ENCODE assay signal across 23 cellular contexts in the genomic region with DNA sequence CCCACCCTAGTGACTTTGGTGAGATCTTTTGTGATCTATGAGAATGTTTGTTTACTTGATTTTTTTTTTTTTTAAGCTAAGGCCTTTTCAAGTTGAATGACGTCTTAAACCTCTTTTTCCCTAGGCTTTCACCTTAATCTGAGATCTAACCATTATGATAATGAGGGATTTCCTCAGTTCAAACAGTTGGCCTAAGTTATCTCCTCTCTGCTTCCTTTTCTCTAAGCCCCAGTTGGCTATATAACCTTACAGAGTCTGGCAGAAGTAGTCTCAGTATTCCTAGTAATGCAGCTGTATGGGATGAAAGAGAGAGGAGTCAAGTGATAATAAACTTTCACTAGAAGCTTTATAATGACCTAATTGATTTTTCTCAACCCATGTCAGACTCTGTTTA.
DNase-seq lines count a peak whose midpoint lies in the region; ATAC-seq, FAIRE-seq and TF ChIP-seq lines count a peak whose summit lies in the region.
"Had no signal": no experiment of that assay in that cellular context is flagged by ENCODE, and none has a peak within 500 bp of the region (broad histone marks: within the 10 kb centered on the region; RNA-seq: fewer than 3 reads in every experiment).

No MANE protein-coding gene starts in this region.

- no peak overlapping the region for H2AFZ ChIP-seq in Loucy (ENCODE audit: low read length)

- H4K20me1 ChIP-seq in Loucy (ENCODE audit: insufficient read depth, low read length, poor library complexity, severe bottlenecking), result no peaks in the 10 kb centered on the region

- no peaks in the 10 kb centered on the region for H3K27me3 Mint-ChIP-seq in activated naive CD8-positive, alpha-beta T cell treated with anti-CD3 and anti-CD28 coated beads, Interleukin-2, amount 10 ng/mL, durations not matched to agents 7 days and 5 days
- H3K27me3 Mint-ChIP-seq in natural killer cell treated with Interleukin-12 subunit alpha and Interleukin-12 subunit beta and Interleukin-15 and Interleukin-18, amount 100 ng/mL, for 72 hours, result no peaks in the 10 kb centered on the region

- peaks cover 16% of the 10 kb centered on the region for H3K36me3 Mint-ChIP-seq in activated naive CD8-positive, alpha-beta T cell treated with anti-CD3 and anti-CD28 coated beads, Interleukin-2, amount 10 ng/mL, durations not matched to agents 7 days and 5 days
- peaks cover 9% of the 10 kb centered on the region for H3K36me3 Mint-ChIP-seq in natural killer cell treated with Interleukin-12 subunit alpha and Interleukin-12 subunit beta and Interleukin-15 and Interleukin-18, amount 100 ng/mL, for 72 hours

- H3K9ac ChIP-seq in Loucy (ENCODE audit: low read depth, low read length, poor library complexity, severe bottlenecking), result no peak overlapping the region

- no peaks in the 10 kb centered on the region for H3K9me3 Mint-ChIP-seq in activated naive CD8-positive, alpha-beta T cell treated with anti-CD3 and anti-CD28 coated beads, Interleukin-2, amount 10 ng/mL, durations not matched to agents 7 days and 5 days
- no peaks in the 10 kb centered on the region for H3K9me3 Mint-ChIP-seq in natural killer cell treated with Interleukin-12 subunit alpha and Interleukin-12 subunit beta and Interleukin-15 and Interleukin-18, amount 100 ng/mL, for 72 hours
- H3K9me3 Mint-ChIP-seq: activated T-cell treated with anti-CD3 and anti-CD28 coated beads, Interleukin-2, amount 50 U/mL, for 4 hours had no signal

- H3K4me3 Mint-ChIP-seq in activated naive CD8-positive, alpha-beta T cell treated with anti-CD3 and anti-CD28 coated beads, Interleukin-2, amount 10 ng/mL, durations not matched to agents 7 days and 5 days, result peak overlapping the region; percentile 15
- H3K4me3 Mint-ChIP-seq in natural killer cell treated with Interleukin-12 subunit alpha and Interleukin-12 subunit beta and Interleukin-15 and Interleukin-18, amount 100 ng/mL, for 72 hours, result peak overlapping the region; percentile 19
- H3K4me3 Mint-ChIP-seq: activated T-cell treated with anti-CD3 and anti-CD28 coated beads, Interleukin-2, amount 50 U/mL, for 4 hours had no signal

- H3K27me3 ChIP-seq in Loucy (ENCODE audit: insufficient read depth, low read length, poor library complexity, severe bottlenecking), result no peaks in the 10 kb centered on the region
- H3K27me3 ChIP-seq: SJCRH30, vagina had no signal

- POLR2A ChIA-PET in activated naive CD8-positive, alpha-beta T cell treated with anti-CD3 and anti-CD28 coated beads, Interleukin-2, amount 10 ng/mL, durations not matched to agents 7 days and 5 days (lab: Charles Lee), result no interaction called here
- POLR2A ChIA-PET in HEK293T (lab: Yijun Ruan, JAX), result no interaction called here

- no peaks in the 10 kb centered on the region for H3F3A ChIP-seq in Loucy (ENCODE audit: low read depth)

- H3K9me3 ChIP-seq in Loucy (ENCODE audit: insufficient read depth, low read depth, low read length), result no peaks in the 10 kb centered on the region
- H3K9me3 ChIP-seq: SJCRH30, vagina had no signal

- no peak for DNase-seq in D721Med (ENCODE audit: insufficient read length, low spot score)
- DNase-seq in activated naive CD8-positive, alpha-beta T cell treated with anti-CD3 and anti-CD28 coated beads, Interleukin-2, amount 10 ng/mL, durations not matched to agents 7 days and 5 days, result no peak
- DNase-seq in natural killer cell treated with Interleukin-12 subunit alpha and Interleukin-12 subunit beta and Interleukin-15 and Interleukin-18, amount 100 ng/mL, for 72 hours (ENCODE audit: low spot score), result no peak
- no peak for DNase-seq in H4 (ENCODE audit: low spot score)
- no peak for DNase-seq in HEK293T (ENCODE audit: extremely low spot score)
- DNase-seq: activated CD4-positive, alpha-beta T cell treated with anti-CD3 and anti-CD28 coated beads for 4 hours; activated T-cell treated with anti-CD3 and anti-CD28 coated beads, Interleukin-2, amount 50 U/mL, for 4 hours; AML-193; aorta; Calu3; cerebellar nuclear complex; effector memory CD4-positive, alpha-beta T cell; glutamatergic neuron; NCI-H146; NCI-H2227 treated with DMSO at 0.1 percent for 48 hours; NCI-H82; stimulated activated CD4-positive, alpha-beta T cell treated with anti-CD3 and anti-CD28 coated beads, Interleukin-4, amount 100 ng/mL, for 1 hour; T-helper 9 cell had no signal

- peak overlapping the region; percentile 38 for H3K4me2 ChIP-seq in Loucy (ENCODE audit: low read depth, low read length, poor library complexity, severe bottlenecking)

- no peaks in the 10 kb centered on the region for H3K79me2 ChIP-seq in Loucy (ENCODE audit: insufficient read depth, low read length)

- CTCF ChIA-PET in HEK293T (lab: Yijun Ruan, JAX), result no interaction called here

- no peak overlapping the region for H3K27ac Mint-ChIP-seq in activated naive CD8-positive, alpha-beta T cell treated with anti-CD3 and anti-CD28 coated beads, Interleukin-2, amount 10 ng/mL, durations not matched to agents 7 days and 5 days
- H3K27ac Mint-ChIP-seq in natural killer cell treated with Interleukin-12 subunit alpha and Interleukin-12 subunit beta and Interleukin-15 and Interleukin-18, amount 100 ng/mL, for 72 hours, result peak overlapping the region; percentile 1 to 10

- FAIRE-seq in D721Med (lab: Jason Lieb, UNC), result peak; percentile 99

- TF ChIP-seq CTCF in D721Med (IDR thresholded peaks at IDR 0.05; ENCODE audit: insufficient read depth, missing control alignments), result no peak
- TF ChIP-seq CTCF in Loucy (conservative IDR thresholded peaks at IDR 0.05; ENCODE audit: low read length), result no peak

- peak; percentile 52 for ATAC-seq in activated naive CD8-positive, alpha-beta T cell treated with anti-CD3 and anti-CD28 coated beads, Interleukin-2, amount 10 ng/mL, durations not matched to agents 7 days and 5 days (ENCODE audit: low read depth)
- ATAC-seq in natural killer cell treated with Interleukin-12 subunit alpha and Interleukin-12 subunit beta and Interleukin-15 and Interleukin-18, amount 100 ng/mL, for 72 hours, result no peak
- no peak for ATAC-seq in HG03280 (IDR thresholded peaks at IDR 0.05; ENCODE audit: unreplicated experiment)
- ATAC-seq: HCT116 had no signal

- peaks cover 17% of the 10 kb centered on the region for H3K4me1 ChIP-seq in Loucy (ENCODE audit: insufficient read depth, low read length, poor library complexity, severe bottlenecking)

- no peak overlapping the region for H3K4me3 ChIP-seq in Loucy (ENCODE audit: low read length, poor library complexity, severe bottlenecking)
- H3K4me3 ChIP-seq: SJCRH30, vagina had no signal

- H3K9me2 ChIP-seq in Loucy (replicated peaks; ENCODE audit: low read depth, low read length), result no peaks in the 10 kb centered on the region

- H3K36me3 ChIP-seq in Loucy (ENCODE audit: insufficient read depth, low read length), result 0 out of 2 replicates have a peak, but pooled peaks cover 11% of the 10 kb centered on the region
- H3K36me3 ChIP-seq: SJCRH30, vagina had no signal

- H3K4me1 Mint-ChIP-seq in activated naive CD8-positive, alpha-beta T cell treated with anti-CD3 and anti-CD28 coated beads, Interleukin-2, amount 10 ng/mL, durations not matched to agents 7 days and 5 days, result peaks cover 22% of the 10 kb centered on the region
- H3K4me1 Mint-ChIP-seq in natural killer cell treated with Interleukin-12 subunit alpha and Interleukin-12 subunit beta and Interleukin-15 and Interleukin-18, amount 100 ng/mL, for 72 hours (ENCODE audit: low read depth in 2 of 2), result peaks cover 26 to 36% of the 10 kb centered on the region in 2 donors

TF ChIP-seq in HEK293T, 16 proteins besides CTCF, POLR2A, EP300 and RAD21:
- TF ChIP-seq ZNF384 (IDR thresholded peaks at IDR 0.05) (no peak), PKNOX1 (IDR thresholded peaks at IDR 0.05) (no peak)
